ENCODE assay signal across 1 cellular context in the genomic region with DNA sequence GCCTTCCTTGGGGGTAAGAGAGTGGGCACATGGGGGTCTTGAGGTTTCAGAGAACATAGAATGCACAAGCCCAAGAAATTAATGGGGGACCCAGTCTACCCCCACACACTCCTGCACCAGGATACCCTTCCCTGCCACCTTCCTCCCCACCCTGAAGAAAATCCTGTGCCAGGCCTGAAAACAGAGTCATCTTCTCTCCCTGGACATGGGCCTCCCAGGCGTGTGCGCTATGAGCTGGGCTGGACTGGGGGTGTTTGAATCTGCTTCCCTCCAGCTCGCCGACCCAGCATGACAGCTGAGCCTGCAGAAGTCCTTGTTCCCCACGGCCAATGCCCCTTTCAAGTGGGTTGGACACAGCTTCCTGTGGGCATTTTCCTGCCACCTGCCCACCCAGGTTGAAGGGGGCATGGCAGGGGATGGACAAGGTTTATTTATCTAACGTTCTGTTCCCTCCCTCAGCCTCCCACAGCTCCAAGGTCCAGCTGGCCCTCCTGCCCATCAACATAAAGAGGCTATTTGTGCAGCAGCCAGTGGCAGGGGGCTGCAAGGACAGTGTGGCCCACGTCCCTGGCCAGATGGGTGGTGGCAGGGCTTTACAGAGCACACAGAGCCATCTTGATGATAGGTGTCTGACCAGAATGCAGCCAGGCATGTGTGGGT.
A peak's percentile ranks its signal among the peaks of the same experiment; 100 is the strongest.
TF ChIP-seq lines count a peak whose summit lies in the region.

No MANE protein-coding gene starts in this region.

TF ChIP-seq in HepG2, 621 proteins besides CTCF, POLR2A, EP300 and RAD21 (continued from another document):
- TF ChIP-seq ZNF770 (CRISPR knock-in tag; IDR thresholded peaks at IDR 0.05) (no peak), KLF13 (CRISPR knock-in tag; IDR thresholded peaks at IDR 0.05) (peak; percentile 34; the same call in 1 of the 2 replicates), ZNF337 (CRISPR knock-in tag; IDR thresholded peaks at IDR 0.05; ENCODE audit: borderline replicate concordance, low read depth) (no peak), PAXIP1 (CRISPR knock-in tag; conservative IDR thresholded peaks at IDR 0.05) (peak; percentile 59; the same call in 1 of the 2 replicates), TERF1 (CRISPR knock-in tag; IDR thresholded peaks at IDR 0.05) (no peak), ZNF891 (CRISPR knock-in tag; IDR thresholded peaks at IDR 0.05) (0 out of 2 replicates have a peak, but pooled peaks have one; percentile 52), MYNN (CRISPR knock-in tag; IDR thresholded peaks at IDR 0.05; ENCODE audit: low read depth) (no peak), ZBTB14 (CRISPR knock-in tag; IDR thresholded peaks at IDR 0.05) (no peak), HMG20B (CRISPR knock-in tag; conservative IDR thresholded peaks at IDR 0.05) (no peak), ZNF580 (CRISPR knock-in tag; IDR thresholded peaks at IDR 0.05; ENCODE audit: borderline replicate concordance, low read depth) (no peak), ZNF792 (CRISPR knock-in tag; IDR thresholded peaks at IDR 0.05) (no peak), ZNF644 (CRISPR knock-in tag; IDR thresholded peaks at IDR 0.05; ENCODE audit: low read depth) (no peak), MXI1 (IDR thresholded peaks at IDR 0.05; ENCODE audit: borderline replicate concordance, low read depth, low read length) (no peak), THYN1 (CRISPR knock-in tag; IDR thresholded peaks at IDR 0.05; ENCODE audit: borderline replicate concordance, low read depth) (no peak), GPBP1L1 (CRISPR knock-in tag; IDR thresholded peaks at IDR 0.05) (no peak)
- TF ChIP-seq, protein P1, sequence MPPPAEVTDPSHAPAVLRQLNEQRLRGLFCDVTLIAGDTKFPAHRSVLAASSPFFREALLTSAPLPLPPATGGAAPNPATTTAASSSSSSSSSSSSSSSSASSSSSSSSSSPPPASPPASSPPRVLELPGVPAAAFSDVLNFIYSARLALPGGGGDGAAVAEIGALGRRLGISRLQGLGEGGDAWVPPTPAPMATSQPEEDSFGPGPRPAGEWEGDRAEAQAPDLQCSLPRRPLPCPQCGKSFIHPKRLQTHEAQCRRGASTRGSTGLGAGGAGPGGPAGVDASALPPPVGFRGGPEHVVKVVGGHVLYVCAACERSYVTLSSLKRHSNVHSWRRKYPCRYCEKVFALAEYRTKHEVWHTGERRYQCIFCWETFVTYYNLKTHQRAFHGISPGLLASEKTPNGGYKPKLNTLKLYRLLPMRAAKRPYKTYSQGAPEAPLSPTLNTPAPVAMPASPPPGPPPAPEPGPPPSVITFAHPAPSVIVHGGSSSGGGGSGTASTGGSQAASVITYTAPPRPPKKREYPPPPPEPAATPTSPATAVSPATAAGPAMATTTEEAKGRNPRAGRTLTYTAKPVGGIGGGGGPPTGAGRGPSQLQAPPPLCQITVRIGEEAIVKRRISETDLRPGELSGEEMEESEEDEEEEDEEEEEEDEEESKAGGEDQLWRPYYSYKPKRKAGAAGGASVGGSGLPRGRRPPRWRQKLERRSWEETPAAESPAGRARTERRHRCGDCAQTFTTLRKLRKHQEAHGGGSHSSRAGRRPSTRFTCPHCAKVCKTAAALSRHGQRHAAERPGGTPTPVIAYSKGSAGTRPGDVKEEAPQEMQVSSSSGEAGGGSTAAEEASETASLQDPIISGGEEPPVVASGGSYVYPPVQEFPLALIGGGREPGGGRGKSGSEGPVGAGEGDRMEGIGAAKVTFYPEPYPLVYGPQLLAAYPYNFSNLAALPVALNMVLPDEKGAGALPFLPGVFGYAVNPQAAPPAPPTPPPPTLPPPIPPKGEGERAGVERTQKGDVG (CRISPR knock-in tag; IDR thresholded peaks at IDR 0.05; ENCODE audit: borderline replicate concordance): 0 out of 2 replicates have a peak, but pooled peaks have one; percentile 83
- TF ChIP-seq, protein P2, sequence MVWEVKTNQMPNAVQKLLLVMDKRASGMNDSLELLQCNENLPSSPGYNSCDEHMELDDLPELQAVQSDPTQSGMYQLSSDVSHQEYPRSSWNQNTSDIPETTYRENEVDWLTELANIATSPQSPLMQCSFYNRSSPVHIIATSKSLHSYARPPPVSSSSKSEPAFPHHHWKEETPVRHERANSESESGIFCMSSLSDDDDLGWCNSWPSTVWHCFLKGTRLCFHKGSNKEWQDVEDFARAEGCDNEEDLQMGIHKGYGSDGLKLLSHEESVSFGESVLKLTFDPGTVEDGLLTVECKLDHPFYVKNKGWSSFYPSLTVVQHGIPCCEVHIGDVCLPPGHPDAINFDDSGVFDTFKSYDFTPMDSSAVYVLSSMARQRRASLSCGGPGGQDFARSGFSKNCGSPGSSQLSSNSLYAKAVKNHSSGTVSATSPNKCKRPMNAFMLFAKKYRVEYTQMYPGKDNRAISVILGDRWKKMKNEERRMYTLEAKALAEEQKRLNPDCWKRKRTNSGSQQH (CRISPR knock-in tag; IDR thresholded peaks at IDR 0.05; ENCODE audit: low read depth): no peak
- TF ChIP-seq, protein P3, sequence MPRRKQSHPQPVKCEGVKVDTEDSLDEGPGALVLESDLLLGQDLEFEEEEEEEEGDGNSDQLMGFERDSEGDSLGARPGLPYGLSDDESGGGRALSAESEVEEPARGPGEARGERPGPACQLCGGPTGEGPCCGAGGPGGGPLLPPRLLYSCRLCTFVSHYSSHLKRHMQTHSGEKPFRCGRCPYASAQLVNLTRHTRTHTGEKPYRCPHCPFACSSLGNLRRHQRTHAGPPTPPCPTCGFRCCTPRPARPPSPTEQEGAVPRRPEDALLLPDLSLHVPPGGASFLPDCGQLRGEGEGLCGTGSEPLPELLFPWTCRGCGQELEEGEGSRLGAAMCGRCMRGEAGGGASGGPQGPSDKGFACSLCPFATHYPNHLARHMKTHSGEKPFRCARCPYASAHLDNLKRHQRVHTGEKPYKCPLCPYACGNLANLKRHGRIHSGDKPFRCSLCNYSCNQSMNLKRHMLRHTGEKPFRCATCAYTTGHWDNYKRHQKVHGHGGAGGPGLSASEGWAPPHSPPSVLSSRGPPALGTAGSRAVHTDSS (CRISPR knock-in tag; conservative IDR thresholded peaks at IDR 0.05): no peak
- TF ChIP-seq, protein P4, sequence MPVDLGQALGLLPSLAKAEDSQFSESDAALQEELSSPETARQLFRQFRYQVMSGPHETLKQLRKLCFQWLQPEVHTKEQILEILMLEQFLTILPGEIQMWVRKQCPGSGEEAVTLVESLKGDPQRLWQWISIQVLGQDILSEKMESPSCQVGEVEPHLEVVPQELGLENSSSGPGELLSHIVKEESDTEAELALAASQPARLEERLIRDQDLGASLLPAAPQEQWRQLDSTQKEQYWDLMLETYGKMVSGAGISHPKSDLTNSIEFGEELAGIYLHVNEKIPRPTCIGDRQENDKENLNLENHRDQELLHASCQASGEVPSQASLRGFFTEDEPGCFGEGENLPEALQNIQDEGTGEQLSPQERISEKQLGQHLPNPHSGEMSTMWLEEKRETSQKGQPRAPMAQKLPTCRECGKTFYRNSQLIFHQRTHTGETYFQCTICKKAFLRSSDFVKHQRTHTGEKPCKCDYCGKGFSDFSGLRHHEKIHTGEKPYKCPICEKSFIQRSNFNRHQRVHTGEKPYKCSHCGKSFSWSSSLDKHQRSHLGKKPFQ (CRISPR knock-in tag; IDR thresholded peaks at IDR 0.05; ENCODE audit: insufficient replicate concordance): no peak
TF ChIP-seq in HepG2: peak in this region for 23.
